In genomic region chr15:32663671-32664070, GRCh38 we compare ENCODE assay signal across 26 cellular contexts. TPM values are rescaled to one million over a fixed set of nuclear protein-coding genes. Genes with fewer than 3 reads are reported as not detected.
"Had no signal": no experiment of that assay in that cellular context is flagged by ENCODE, and none has a peak within 500 bp of the region (broad histone marks: within the 10 kb centered on the region; RNA-seq: fewer than 3 reads in every experiment).

No MANE protein-coding gene starts in this region.

- H3K4me3 Mint-ChIP-seq: activated CD8-positive, alpha-beta T cell treated with anti-CD3 and anti-CD28 coated beads, Interleukin-2, amount 10 ng/mL, durations not matched to agents 7 days and 5 days; activated naive CD8-positive, alpha-beta T cell treated with anti-CD3 and anti-CD28 coated beads, Interleukin-2, amount 10 ng/mL, durations not matched to agents 7 days and 5 days had no signal

- H3K27me3 Mint-ChIP-seq: activated naive CD8-positive, alpha-beta T cell treated with anti-CD3 and anti-CD28 coated beads, Interleukin-2, amount 10 ng/mL, durations not matched to agents 7 days and 5 days had no signal

- H3K4me3 ChIP-seq: adrenal gland, breast epithelium, MG63, PC-9 had no signal

- H3K4me1 Mint-ChIP-seq: activated naive CD8-positive, alpha-beta T cell treated with anti-CD3 and anti-CD28 coated beads, Interleukin-2, amount 10 ng/mL, durations not matched to agents 7 days and 5 days had no signal

- DNase-seq: activated CD4-positive, alpha-beta T cell treated with anti-CD3 and anti-CD28 coated beads for 4 hours; activated CD8-positive, alpha-beta memory T cell treated with anti-CD3 and anti-CD28 coated beads, Interleukin-2, amount 50 U/mL, for 48 hours; activated CD8-positive, alpha-beta T cell treated with anti-CD3 and anti-CD28 coated beads, Interleukin-2, amount 10 ng/mL, durations not matched to agents 7 days and 5 days; activated naive CD4-positive, alpha-beta T cell treated with anti-CD3 and anti-CD28 coated beads, Interleukin-2, amount 50 U/mL, for 16 hours; activated naive CD8-positive, alpha-beta T cell treated with anti-CD3 and anti-CD28 coated beads, Interleukin-2, amount 10 ng/mL, durations not matched to agents 7 days and 5 days; activated T-cell treated with anti-CD3 and anti-CD28 coated beads, Interleukin-2, amount 50 U/mL, for 1 hour; adrenal gland; anterior cingulate cortex; caudate nucleus; MG63; MV-4-11; NCI-H1092 treated with DMSO at 0.1 percent for 48 hours; NCI-H1436; NCI-H1694 treated with DMSO at 0.1 percent for 48 hours; NCI-H2029 treated with DMSO at 0.1 percent for 48 hours; NCI-H345; NCI-H510A; NCI-H526 treated with DMSO at 0.1 percent for 48 hours; PC-9; SHP77 treated with DMSO at 0.1 percent for 48 hours; T-helper 1 cell; WERI-Rb-1 had no signal

- H3K27ac ChIP-seq: adrenal gland, breast epithelium, PC-9, WERI-Rb-1 had no signal

- H3K9me3 ChIP-seq: adrenal gland, breast epithelium, MG63 had no signal

- H3K4me1 ChIP-seq: adrenal gland, breast epithelium had no signal

- H3K9me3 Mint-ChIP-seq: activated naive CD8-positive, alpha-beta T cell treated with anti-CD3 and anti-CD28 coated beads, Interleukin-2, amount 10 ng/mL, durations not matched to agents 7 days and 5 days had no signal

- H3K4me2 ChIP-seq: PC-9 had no signal

- H3K27ac Mint-ChIP-seq: activated CD8-positive, alpha-beta T cell treated with anti-CD3 and anti-CD28 coated beads, Interleukin-2, amount 10 ng/mL, durations not matched to agents 7 days and 5 days; activated naive CD8-positive, alpha-beta T cell treated with anti-CD3 and anti-CD28 coated beads, Interleukin-2, amount 10 ng/mL, durations not matched to agents 7 days and 5 days had no signal

- H3K27me3 ChIP-seq: adrenal gland, breast epithelium, MG63 had no signal

- H3K36me3 ChIP-seq: adrenal gland, breast epithelium, MG63, WERI-Rb-1 had no signal

- ATAC-seq: activated CD4-positive, CD25-positive, alpha-beta regulatory T cell treated with anti-CD3 and anti-CD28 coated beads, Interleukin-2, amount 50 U/mL, for 24 hours; activated CD8-positive, alpha-beta T cell treated with anti-CD3 and anti-CD28 coated beads, Interleukin-2, amount 10 ng/mL, durations not matched to agents 7 days and 5 days had no signal

- H2AFZ ChIP-seq: PC-9 had no signal

RNA-seq across cellular contexts. Expression of gene SCG5, which starts 22.2 kb away (rescaled TPM):
- total RNA-seq: SK-MEL-5 had no signal

RNA-seq across cellular contexts. Expression of gene GREM1, which starts 54.1 kb away (rescaled TPM):
- total RNA-seq: activated CD8-positive, alpha-beta T cell treated with anti-CD3 and anti-CD28 coated beads, Interleukin-2, amount 10 ng/mL, durations not matched to agents 7 days and 5 days; activated naive CD8-positive, alpha-beta T cell treated with anti-CD3 and anti-CD28 coated beads, Interleukin-2, amount 10 ng/mL, durations not matched to agents 7 days and 5 days; T-helper 2 cell treated with Interferon-gamma antibody and Interleukin-4, amounts not matched to agents 100 ng/mL and 5 ng/mL, for 36 hours had no signal
